1 cellular context compared by ENCODE assay signal in genomic region chr11:65354265-65355012, GRCh38.
TF ChIP-seq lines count a peak whose summit lies in the region.

Gene TIGD3 (plus strand): TSS chr11:65354751. CDS start chr11:65355809, 1,058 bp downstream.

TF ChIP-seq in HepG2, 621 proteins besides CTCF, POLR2A, EP300 and RAD21 (continued from another document and continues in another):
- TF ChIP-seq, protein P1, sequence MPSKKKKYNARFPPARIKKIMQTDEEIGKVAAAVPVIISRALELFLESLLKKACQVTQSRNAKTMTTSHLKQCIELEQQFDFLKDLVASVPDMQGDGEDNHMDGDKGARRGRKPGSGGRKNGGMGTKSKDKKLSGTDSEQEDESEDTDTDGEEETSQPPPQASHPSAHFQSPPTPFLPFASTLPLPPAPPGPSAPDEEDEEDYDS (CRISPR knock-in tag; IDR thresholded peaks at IDR 0.05): peak; percentile 55; the same call in 1 of the 2 replicates
- TF ChIP-seq SMAD9 (CRISPR knock-in tag; IDR thresholded peaks at IDR 0.05) (no peak), CCDC6 (CRISPR knock-in tag; IDR thresholded peaks at IDR 0.05) (no peak), YY1 (IDR thresholded peaks at IDR 0.05; ENCODE audit: insufficient read depth, insufficient replicate concordance, low read depth, low read length) (peak; percentile 55), MATR3 (CRISPR knock-in tag; IDR thresholded peaks at IDR 0.05) (no peak), NONO (IDR thresholded peaks at IDR 0.05) (no peak), NONO (CRISPR knock-in tag; conservative IDR thresholded peaks at IDR 0.05) (peak; percentile 64), MAZ (IDR thresholded peaks at IDR 0.05; ENCODE audit: borderline replicate concordance, low read depth, low read length) (no peak), MAZ (CRISPR knock-in tag; IDR thresholded peaks at IDR 0.05; ENCODE audit: low read depth) (no peak), CREM (IDR thresholded peaks at IDR 0.05) (no peak), CREM (CRISPR knock-in tag; IDR thresholded peaks at IDR 0.05) (no peak), ZNF468 (CRISPR knock-in tag; IDR thresholded peaks at IDR 0.05) (no peak), MAFK (conservative IDR thresholded peaks at IDR 0.05 in 1 of 2, IDR thresholded peaks at IDR 0.05 in 1 of 2; ENCODE audit: low read length in 2 of 2) (no peak), DMTF1 (CRISPR knock-in tag; IDR thresholded peaks at IDR 0.05) (no peak), ZNF33A (CRISPR knock-in tag; IDR thresholded peaks at IDR 0.05; ENCODE audit: borderline replicate concordance) (no peak), AGO2 (optimal IDR thresholded peaks at IDR 0.05; ENCODE audit: low read depth, low read length) (peak; percentile 90), ZBTB8A (CRISPR knock-in tag; IDR thresholded peaks at IDR 0.05; ENCODE audit: borderline replicate concordance, low read depth) (no peak), ZNF598 (CRISPR knock-in tag; IDR thresholded peaks at IDR 0.05; ENCODE audit: borderline replicate concordance) (no peak), KDM2A (CRISPR knock-in tag; IDR thresholded peaks at IDR 0.05; ENCODE audit: borderline replicate concordance, low read depth) (peak; percentile 94), TEAD2 (CRISPR knock-in tag; IDR thresholded peaks at IDR 0.05) (no peak), MLX (CRISPR knock-in tag; IDR thresholded peaks at IDR 0.05) (no peak), GATA4 (IDR thresholded peaks at IDR 0.05; ENCODE audit: borderline replicate concordance, low read depth) (no peak), ZNF136 (CRISPR knock-in tag; IDR thresholded peaks at IDR 0.05; ENCODE audit: low read depth) (no peak), ARID2 (CRISPR knock-in tag; IDR thresholded peaks at IDR 0.05; ENCODE audit: borderline replicate concordance) (no peak), GTF3A (CRISPR knock-in tag; conservative IDR thresholded peaks at IDR 0.05) (no peak), ZHX1 (CRISPR knock-in tag; IDR thresholded peaks at IDR 0.05; ENCODE audit: low read depth) (no peak), SAP130 (CRISPR knock-in tag; IDR thresholded peaks at IDR 0.05; ENCODE audit: low read depth) (peak; percentile 56), BRCA1 (CRISPR knock-in tag; IDR thresholded peaks at IDR 0.05) (no peak), ARNT2 (CRISPR knock-in tag; IDR thresholded peaks at IDR 0.05; ENCODE audit: low read depth) (peak; percentile 82), ZMYM3 (CRISPR knock-in tag; IDR thresholded peaks at IDR 0.05) (no peak)
- TF ChIP-seq, protein P2, sequence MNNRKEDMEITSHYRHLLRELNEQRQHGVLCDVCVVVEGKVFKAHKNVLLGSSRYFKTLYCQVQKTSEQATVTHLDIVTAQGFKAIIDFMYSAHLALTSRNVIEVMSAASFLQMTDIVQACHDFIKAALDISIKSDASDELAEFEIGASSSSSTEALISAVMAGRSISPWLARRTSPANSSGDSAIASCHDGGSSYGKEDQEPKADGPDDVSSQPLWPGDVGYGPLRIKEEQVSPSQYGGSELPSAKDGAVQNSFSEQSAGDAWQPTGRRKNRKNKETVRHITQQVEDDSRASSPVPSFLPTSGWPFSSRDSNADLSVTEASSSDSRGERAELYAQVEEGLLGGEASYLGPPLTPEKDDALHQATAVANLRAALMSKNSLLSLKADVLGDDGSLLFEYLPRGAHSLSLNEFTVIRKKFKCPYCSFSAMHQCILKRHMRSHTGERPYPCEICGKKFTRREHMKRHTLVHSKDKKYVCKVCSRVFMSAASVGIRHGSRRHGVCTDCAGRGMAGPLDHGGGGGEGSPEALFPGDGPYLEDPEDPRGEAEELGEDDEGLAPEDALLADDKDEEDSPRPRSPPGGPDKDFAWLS (CRISPR knock-in tag; IDR thresholded peaks at IDR 0.05; ENCODE audit: borderline replicate concordance): no peak
- TF ChIP-seq, protein P3, sequence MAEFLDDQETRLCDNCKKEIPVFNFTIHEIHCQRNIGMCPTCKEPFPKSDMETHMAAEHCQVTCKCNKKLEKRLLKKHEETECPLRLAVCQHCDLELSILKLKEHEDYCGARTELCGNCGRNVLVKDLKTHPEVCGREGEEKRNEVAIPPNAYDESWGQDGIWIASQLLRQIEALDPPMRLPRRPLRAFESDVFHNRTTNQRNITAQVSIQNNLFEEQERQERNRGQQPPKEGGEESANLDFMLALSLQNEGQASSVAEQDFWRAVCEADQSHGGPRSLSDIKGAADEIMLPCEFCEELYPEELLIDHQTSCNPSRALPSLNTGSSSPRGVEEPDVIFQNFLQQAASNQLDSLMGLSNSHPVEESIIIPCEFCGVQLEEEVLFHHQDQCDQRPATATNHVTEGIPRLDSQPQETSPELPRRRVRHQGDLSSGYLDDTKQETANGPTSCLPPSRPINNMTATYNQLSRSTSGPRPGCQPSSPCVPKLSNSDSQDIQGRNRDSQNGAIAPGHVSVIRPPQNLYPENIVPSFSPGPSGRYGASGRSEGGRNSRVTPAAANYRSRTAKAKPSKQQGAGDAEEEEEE (CRISPR knock-in tag; IDR thresholded peaks at IDR 0.05; ENCODE audit: borderline replicate concordance): no peak
- TF ChIP-seq, protein P4, sequence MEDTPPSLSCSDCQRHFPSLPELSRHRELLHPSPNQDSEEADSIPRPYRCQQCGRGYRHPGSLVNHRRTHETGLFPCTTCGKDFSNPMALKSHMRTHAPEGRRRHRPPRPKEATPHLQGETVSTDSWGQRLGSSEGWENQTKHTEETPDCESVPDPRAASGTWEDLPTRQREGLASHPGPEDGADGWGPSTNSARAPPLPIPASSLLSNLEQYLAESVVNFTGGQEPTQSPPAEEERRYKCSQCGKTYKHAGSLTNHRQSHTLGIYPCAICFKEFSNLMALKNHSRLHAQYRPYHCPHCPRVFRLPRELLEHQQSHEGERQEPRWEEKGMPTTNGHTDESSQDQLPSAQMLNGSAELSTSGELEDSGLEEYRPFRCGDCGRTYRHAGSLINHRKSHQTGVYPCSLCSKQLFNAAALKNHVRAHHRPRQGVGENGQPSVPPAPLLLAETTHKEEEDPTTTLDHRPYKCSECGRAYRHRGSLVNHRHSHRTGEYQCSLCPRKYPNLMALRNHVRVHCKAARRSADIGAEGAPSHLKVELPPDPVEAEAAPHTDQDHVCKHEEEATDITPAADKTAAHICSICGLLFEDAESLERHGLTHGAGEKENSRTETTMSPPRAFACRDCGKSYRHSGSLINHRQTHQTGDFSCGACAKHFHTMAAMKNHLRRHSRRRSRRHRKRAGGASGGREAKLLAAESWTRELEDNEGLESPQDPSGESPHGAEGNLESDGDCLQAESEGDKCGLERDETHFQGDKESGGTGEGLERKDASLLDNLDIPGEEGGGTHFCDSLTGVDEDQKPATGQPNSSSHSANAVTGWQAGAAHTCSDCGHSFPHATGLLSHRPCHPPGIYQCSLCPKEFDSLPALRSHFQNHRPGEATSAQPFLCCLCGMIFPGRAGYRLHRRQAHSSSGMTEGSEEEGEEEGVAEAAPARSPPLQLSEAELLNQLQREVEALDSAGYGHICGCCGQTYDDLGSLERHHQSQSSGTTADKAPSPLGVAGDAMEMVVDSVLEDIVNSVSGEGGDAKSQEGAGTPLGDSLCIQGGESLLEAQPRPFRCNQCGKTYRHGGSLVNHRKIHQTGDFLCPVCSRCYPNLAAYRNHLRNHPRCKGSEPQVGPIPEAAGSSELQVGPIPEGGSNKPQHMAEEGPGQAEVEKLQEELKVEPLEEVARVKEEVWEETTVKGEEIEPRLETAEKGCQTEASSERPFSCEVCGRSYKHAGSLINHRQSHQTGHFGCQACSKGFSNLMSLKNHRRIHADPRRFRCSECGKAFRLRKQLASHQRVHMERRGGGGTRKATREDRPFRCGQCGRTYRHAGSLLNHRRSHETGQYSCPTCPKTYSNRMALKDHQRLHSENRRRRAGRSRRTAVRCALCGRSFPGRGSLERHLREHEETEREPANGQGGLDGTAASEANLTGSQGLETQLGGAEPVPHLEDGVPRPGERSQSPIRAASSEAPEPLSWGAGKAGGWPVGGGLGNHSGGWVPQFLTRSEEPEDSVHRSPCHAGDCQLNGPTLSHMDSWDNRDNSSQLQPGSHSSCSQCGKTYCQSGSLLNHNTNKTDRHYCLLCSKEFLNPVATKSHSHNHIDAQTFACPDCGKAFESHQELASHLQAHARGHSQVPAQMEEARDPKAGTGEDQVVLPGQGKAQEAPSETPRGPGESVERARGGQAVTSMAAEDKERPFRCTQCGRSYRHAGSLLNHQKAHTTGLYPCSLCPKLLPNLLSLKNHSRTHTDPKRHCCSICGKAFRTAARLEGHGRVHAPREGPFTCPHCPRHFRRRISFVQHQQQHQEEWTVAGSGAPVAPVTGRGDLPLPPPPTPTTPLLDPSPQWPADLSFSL (CRISPR knock-in tag; IDR thresholded peaks at IDR 0.05): no peak
- TF ChIP-seq, protein P5, sequence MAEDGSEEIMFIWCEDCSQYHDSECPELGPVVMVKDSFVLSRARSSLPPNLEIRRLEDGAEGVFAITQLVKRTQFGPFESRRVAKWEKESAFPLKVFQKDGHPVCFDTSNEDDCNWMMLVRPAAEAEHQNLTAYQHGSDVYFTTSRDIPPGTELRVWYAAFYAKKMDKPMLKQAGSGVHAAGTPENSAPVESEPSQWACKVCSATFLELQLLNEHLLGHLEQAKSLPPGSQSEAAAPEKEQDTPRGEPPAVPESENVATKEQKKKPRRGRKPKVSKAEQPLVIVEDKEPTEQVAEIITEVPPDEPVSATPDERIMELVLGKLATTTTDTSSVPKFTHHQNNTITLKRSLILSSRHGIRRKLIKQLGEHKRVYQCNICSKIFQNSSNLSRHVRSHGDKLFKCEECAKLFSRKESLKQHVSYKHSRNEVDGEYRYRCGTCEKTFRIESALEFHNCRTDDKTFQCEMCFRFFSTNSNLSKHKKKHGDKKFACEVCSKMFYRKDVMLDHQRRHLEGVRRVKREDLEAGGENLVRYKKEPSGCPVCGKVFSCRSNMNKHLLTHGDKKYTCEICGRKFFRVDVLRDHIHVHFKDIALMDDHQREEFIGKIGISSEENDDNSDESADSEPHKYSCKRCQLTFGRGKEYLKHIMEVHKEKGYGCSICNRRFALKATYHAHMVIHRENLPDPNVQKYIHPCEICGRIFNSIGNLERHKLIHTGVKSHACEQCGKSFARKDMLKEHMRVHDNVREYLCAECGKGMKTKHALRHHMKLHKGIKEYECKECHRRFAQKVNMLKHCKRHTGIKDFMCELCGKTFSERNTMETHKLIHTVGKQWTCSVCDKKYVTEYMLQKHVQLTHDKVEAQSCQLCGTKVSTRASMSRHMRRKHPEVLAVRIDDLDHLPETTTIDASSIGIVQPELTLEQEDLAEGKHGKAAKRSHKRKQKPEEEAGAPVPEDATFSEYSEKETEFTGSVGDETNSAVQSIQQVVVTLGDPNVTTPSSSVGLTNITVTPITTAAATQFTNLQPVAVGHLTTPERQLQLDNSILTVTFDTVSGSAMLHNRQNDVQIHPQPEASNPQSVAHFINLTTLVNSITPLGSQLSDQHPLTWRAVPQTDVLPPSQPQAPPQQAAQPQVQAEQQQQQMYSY (CRISPR knock-in tag; IDR thresholded peaks at IDR 0.05): no peak
- TF ChIP-seq, protein P6, sequence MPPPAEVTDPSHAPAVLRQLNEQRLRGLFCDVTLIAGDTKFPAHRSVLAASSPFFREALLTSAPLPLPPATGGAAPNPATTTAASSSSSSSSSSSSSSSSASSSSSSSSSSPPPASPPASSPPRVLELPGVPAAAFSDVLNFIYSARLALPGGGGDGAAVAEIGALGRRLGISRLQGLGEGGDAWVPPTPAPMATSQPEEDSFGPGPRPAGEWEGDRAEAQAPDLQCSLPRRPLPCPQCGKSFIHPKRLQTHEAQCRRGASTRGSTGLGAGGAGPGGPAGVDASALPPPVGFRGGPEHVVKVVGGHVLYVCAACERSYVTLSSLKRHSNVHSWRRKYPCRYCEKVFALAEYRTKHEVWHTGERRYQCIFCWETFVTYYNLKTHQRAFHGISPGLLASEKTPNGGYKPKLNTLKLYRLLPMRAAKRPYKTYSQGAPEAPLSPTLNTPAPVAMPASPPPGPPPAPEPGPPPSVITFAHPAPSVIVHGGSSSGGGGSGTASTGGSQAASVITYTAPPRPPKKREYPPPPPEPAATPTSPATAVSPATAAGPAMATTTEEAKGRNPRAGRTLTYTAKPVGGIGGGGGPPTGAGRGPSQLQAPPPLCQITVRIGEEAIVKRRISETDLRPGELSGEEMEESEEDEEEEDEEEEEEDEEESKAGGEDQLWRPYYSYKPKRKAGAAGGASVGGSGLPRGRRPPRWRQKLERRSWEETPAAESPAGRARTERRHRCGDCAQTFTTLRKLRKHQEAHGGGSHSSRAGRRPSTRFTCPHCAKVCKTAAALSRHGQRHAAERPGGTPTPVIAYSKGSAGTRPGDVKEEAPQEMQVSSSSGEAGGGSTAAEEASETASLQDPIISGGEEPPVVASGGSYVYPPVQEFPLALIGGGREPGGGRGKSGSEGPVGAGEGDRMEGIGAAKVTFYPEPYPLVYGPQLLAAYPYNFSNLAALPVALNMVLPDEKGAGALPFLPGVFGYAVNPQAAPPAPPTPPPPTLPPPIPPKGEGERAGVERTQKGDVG (CRISPR knock-in tag; IDR thresholded peaks at IDR 0.05; ENCODE audit: borderline replicate concordance): no peak
